17 cellular contexts compared by ENCODE assay signal in the genomic region with DNA sequence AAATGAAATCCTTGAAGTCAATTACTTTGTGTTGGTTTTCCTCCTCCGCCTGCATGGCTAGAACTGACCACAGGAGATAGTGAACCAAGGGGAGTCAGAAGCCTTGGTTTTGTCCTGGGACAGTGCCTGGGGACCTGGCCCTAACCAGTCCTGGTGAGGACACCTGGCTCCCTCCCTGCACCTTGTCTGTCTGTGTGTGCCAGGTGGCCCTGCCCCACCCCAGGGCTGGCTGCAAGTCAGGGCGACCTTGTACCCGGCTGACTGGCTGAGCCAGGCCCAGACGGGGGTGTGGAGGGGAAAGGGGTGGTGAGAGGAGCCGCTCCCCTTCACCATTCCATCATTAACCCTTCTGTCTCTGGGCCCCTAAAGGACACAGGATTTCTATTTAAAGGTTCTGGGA. TPM values are rescaled to one million over a fixed set of nuclear protein-coding genes. Genes with fewer than 3 reads are reported as not detected.
DNase-seq lines count a peak whose midpoint lies in the region; ATAC-seq lines count a peak whose summit lies in the region.
"Had no signal": no experiment of that assay in that cellular context is flagged by ENCODE, and none has a peak within 500 bp of the region (broad histone marks: within the 10 kb centered on the region; RNA-seq: fewer than 3 reads in every experiment).

No MANE protein-coding gene starts in this region.

- H3K27me3 ChIP-seq in duodenal mucosa (ENCODE audit: control insufficient read depth in 1 of 2, insufficient read depth in 2 of 2, low read length in 2 of 2) (no peaks in the 10 kb centered on the region), mucosa of rectum (ENCODE audit: control insufficient read depth in 2 of 2, insufficient read depth in 2 of 2, low read length in 2 of 2) (no peaks in the 10 kb centered on the region)

- H3K4me3 ChIP-seq in duodenal mucosa (ENCODE audit: low read depth in 1 of 2, low read length in 2 of 2) (peak overlapping the region; percentile 47 to 48), mucosa of rectum (ENCODE audit: low read length in 2 of 2) (peak overlapping the region; percentile 56 to 63)
- H3K4me3 ChIP-seq: spleen had no signal

- peak; percentile 36 for DNase-seq in NCI-H2171 treated with DMSO at 0.1 percent for 48 hours (lab: John Stamatoyannopoulos, UW)
- no peak for DNase-seq in NCI-H2171 (lab: John Stamatoyannopoulos, UW)
- DNase-seq in ureter (ENCODE audit: low spot score), result peak; percentile 84
- no peak for DNase-seq in NCI-H2196 (lab: John Stamatoyannopoulos, UW; ENCODE audit: unreplicated experiment)
- DNase-seq: anterior cingulate cortex; CD4-positive, CD25-positive, alpha-beta regulatory T cell; KG1; NCI-H1417; NCI-H446 treated with DMSO at 0.1 percent for 48 hours; OCI-M1; stimulated activated naive CD8-positive, alpha-beta T cell treated with anti-CD3 and anti-CD28 coated beads, Interleukin-15, Interleukin-2, amounts not matched to agents 100 U/mL and 50 U/mL, for 24 hours had no signal

- peak overlapping the region; percentile 57 to 88 for H3K9ac ChIP-seq in duodenal mucosa (ENCODE audit: low read depth in 1 of 2, low read length in 2 of 2)
- peak overlapping the region; percentile 78 to 96 for H3K9ac ChIP-seq in mucosa of rectum (ENCODE audit: low read depth in 1 of 2, low read length in 2 of 2)

- no peak for ATAC-seq in HG03432 (IDR thresholded peaks at IDR 0.05; ENCODE audit: unreplicated experiment)
- ATAC-seq in HG03520 (IDR thresholded peaks at IDR 0.05; ENCODE audit: unreplicated experiment), result no peak
- ATAC-seq: stimulated activated naive CD8-positive, alpha-beta T cell treated with anti-CD3 and anti-CD28 coated beads, Interleukin-15, Interleukin-2, amounts not matched to agents 100 U/mL and 50 U/mL, for 24 hours had no signal

- H3K4me1 ChIP-seq in duodenal mucosa (ENCODE audit: control insufficient read depth in 1 of 2, insufficient read depth in 2 of 2, low read length in 2 of 2) (peaks cover 35 to 39% of the 10 kb centered on the region in 2 donors), mucosa of rectum (ENCODE audit: control insufficient read depth in 2 of 2, insufficient read depth in 2 of 2, low read length in 2 of 2) (peaks cover 32 to 42% of the 10 kb centered on the region in 2 donors)

- H3K27ac ChIP-seq in duodenal mucosa (ENCODE audit: low read depth, low read length), result peak overlapping the region; percentile 84
- peak overlapping the region; percentile 90 to 98 for H3K27ac ChIP-seq in mucosa of rectum (ENCODE audit: low read depth in 2 of 2, low read length in 2 of 2)
- H3K27ac ChIP-seq: 22Rv1, spleen had no signal

- no peaks in the 10 kb centered on the region for H3K36me3 ChIP-seq in duodenal mucosa (ENCODE audit: control insufficient read depth in 1 of 2, insufficient read depth in 2 of 2, low read length in 2 of 2)
- no peaks in the 10 kb centered on the region for H3K36me3 ChIP-seq in mucosa of rectum (ENCODE audit: control insufficient read depth in 2 of 2, insufficient read depth in 2 of 2, low read length in 2 of 2)

- no peaks in the 10 kb centered on the region for H3K9me3 ChIP-seq in duodenal mucosa (ENCODE audit: control insufficient read depth in 1 of 2, low read length in 2 of 2)
- no peaks in the 10 kb centered on the region for H3K9me3 ChIP-seq in mucosa of rectum (ENCODE audit: control insufficient read depth in 2 of 2, low read length in 2 of 2)
- H3K9me3 ChIP-seq: spleen had no signal

RNA-seq across cellular contexts. Expression of gene RAPGEFL1, which starts 3.4 kb away (rescaled TPM):
- 138 TPM for total RNA-seq in ureter

RNA-seq across cellular contexts. Expression of gene WIPF2, which starts 38.4 kb away (rescaled TPM):
- 39.6 TPM for total RNA-seq in ureter

RNA-seq across cellular contexts. Expression of gene CASC3, which starts 40.4 kb away (rescaled TPM):
- 121 TPM for total RNA-seq in ureter

RNA-seq across cellular contexts. Expression of gene MSL1, which starts 58.9 kb away (rescaled TPM):
- 91.3 TPM for total RNA-seq in ureter

Comparison
In these comparisons a context has a peak if more than half of its experiments do, and no peak if none do; other contexts are left out.
1. DNase-seq: peak in NCI-H2171 treated with DMSO at 0.1 percent for 48 hours (single experiment) and ureter (single experiment); none in NCI-H2171 (single experiment) and NCI-H2196 (single experiment).